18 cellular contexts compared by ENCODE assay signal in genomic region chr1:3032970-3033794, GRCh38. TPM values are rescaled to one million over a fixed set of nuclear protein-coding genes. Genes with fewer than 3 reads are reported as not detected.
DNase-seq lines count a peak whose midpoint lies in the region; ATAC-seq, FAIRE-seq and TF ChIP-seq lines count a peak whose summit lies in the region.
"Had no signal": no experiment of that assay in that cellular context is flagged by ENCODE, and none has a peak within 500 bp of the region (broad histone marks: within the 10 kb centered on the region; RNA-seq: fewer than 3 reads in every experiment).

No MANE protein-coding gene starts in this region.

- peaks cover 0 to 50% (median 0%) of the 10 kb centered on the region in 3 experiments for H3K27me3 ChIP-seq in neuronal stem cell (ENCODE audit: control insufficient read depth in 3 of 3, insufficient read depth in 3 of 3, low read depth in 1 of 3, low read length in 3 of 3)
- H3K27me3 ChIP-seq in upper lobe of right lung = peaks cover 24% of the 10 kb centered on the region

- no peak overlapping the region for H3K9ac ChIP-seq in neuronal stem cell (ENCODE audit: low read depth, low read length, poor library complexity)

- no peak for ATAC-seq in upper lobe of right lung
- ATAC-seq: Right ventricle myocardium inferior had no signal

- no peak overlapping the region for H3K27ac ChIP-seq in neuronal stem cell (replicated peaks; ENCODE audit: low read length)
- no peak overlapping the region for H3K27ac ChIP-seq in upper lobe of right lung

- no CpG with 5 or more reads among the region's 26 CpGs for WGBS in neuronal stem cell (ENCODE audit: extremely low coverage in 2 of 2, insufficient read length in 2 of 2, insufficient replicate concordance in 1 of 2), 2 donors

- intact Hi-C loops in upper lobe of right lung (cut with DNase I) = no loop called here

- H3K36me3 ChIP-seq in neuronal stem cell (replicated peaks in 1 of 2; ENCODE audit: control insufficient read depth in 2 of 2, insufficient read depth in 2 of 2, low read length in 2 of 2) (no peaks in the 10 kb centered on the region), upper lobe of right lung (no peaks in the 10 kb centered on the region)

- no peak overlapping the region for H2BK120ac ChIP-seq in neuronal stem cell (ENCODE audit: low read depth, low read length)

- H3K18ac ChIP-seq in neuronal stem cell (ENCODE audit: low read length) = no peak overlapping the region

- no peak for TF ChIP-seq CTCF in upper lobe of right lung (IDR thresholded peaks at IDR 0.05)

- H2AFZ ChIP-seq in neuronal stem cell (ENCODE audit: low read length) = no peak overlapping the region

- no peak overlapping the region for H2AK5ac ChIP-seq in neuronal stem cell (ENCODE audit: low read depth, low read length)

- no peak for FAIRE-seq in HTR-8/SVneo (lab: Jason Lieb, UNC)
- no peak for FAIRE-seq in H54 (lab: Jason Lieb, UNC)

- H3K4me1 ChIP-seq in neuronal stem cell (ENCODE audit: control insufficient read depth in 2 of 2, insufficient read depth in 1 of 2, low read depth in 1 of 2, low read length in 2 of 2) (no peaks in the 10 kb centered on the region), upper lobe of right lung (no peaks in the 10 kb centered on the region)

- H3K4ac ChIP-seq in neuronal stem cell (ENCODE audit: low read length) = no peak overlapping the region

- TF ChIP-seq POLR2A in H54 (IDR thresholded peaks at IDR 0.05; ENCODE audit: low read depth, low read length) = no peak

- no peak overlapping the region for H4K91ac ChIP-seq in neuronal stem cell (ENCODE audit: low read depth, low read length, poor library complexity)

- no peak overlapping the region for H3K4me2 ChIP-seq in neuronal stem cell (ENCODE audit: insufficient read depth, low read length, poor library complexity, severe bottlenecking)

- peak overlapping the region; percentile 11 for H2BK5ac ChIP-seq in neuronal stem cell (ENCODE audit: low read length)

- H3K23ac ChIP-seq in neuronal stem cell (ENCODE audit: low read depth, low read length, poor library complexity) = no peak overlapping the region

- no peak overlapping the region for H2BK12ac ChIP-seq in neuronal stem cell (ENCODE audit: low read length)

- peak; percentile 19 for DNase-seq in stimulated activated CD4-positive, alpha-beta T cell treated with anti-CD3 and anti-CD28 coated beads, Interleukin-1b, Interleukin-23, amount 100 ng/mL, for 48 hours
- DNase-seq in stimulated activated CD4-positive, alpha-beta T cell treated with anti-CD3 and anti-CD28 coated beads, Interleukin-12 subunit alpha, Interleukin-12 subunit beta, amount 100 ng/mL, for 4 hours = no peak
- peak; percentile 29 to 33 for DNase-seq in activated T-cell treated with anti-CD3 and anti-CD28 coated beads, Interleukin-2, amount 50 U/mL, for 48 hours
- no peak for DNase-seq in neuronal stem cell (ENCODE audit: low spot score)
- peak; percentile 21 for DNase-seq in upper lobe of right lung
- DNase-seq in HTR-8/SVneo (ENCODE audit: insufficient read length, low spot score) = no peak
- DNase-seq in H54 (ENCODE audit: insufficient read length, low spot score) = no peak
- no peak for DNase-seq in KG1 (lab: John Stamatoyannopoulos, UW)
- DNase-seq: anterior cingulate cortex, H9, NCI-H187, NCI-H774 had no signal

- H2BK15ac ChIP-seq in neuronal stem cell (ENCODE audit: low read length) = no peak overlapping the region

- H3K4me3 ChIP-seq in neuronal stem cell (ENCODE audit: low read length in 2 of 2) = no peak overlapping the region
- no peak overlapping the region for H3K4me3 ChIP-seq in upper lobe of right lung
- H3K4me3 ChIP-seq: dorsolateral prefrontal cortex had no signal

- H3K79me1 ChIP-seq in neuronal stem cell (ENCODE audit: low read depth, low read length) = peaks cover 2% of the 10 kb centered on the region

- H3K9me3 ChIP-seq in neuronal stem cell (replicated peaks in 1 of 2; ENCODE audit: control insufficient read depth in 2 of 2, insufficient read depth in 1 of 2, low read depth in 1 of 2, low read length in 2 of 2) = no peaks in the 10 kb centered on the region
- H3K9me3 ChIP-seq in upper lobe of right lung = no peaks in the 10 kb centered on the region

- no peak overlapping the region for H4K8ac ChIP-seq in neuronal stem cell (ENCODE audit: low read depth, low read length)

- no peak overlapping the region for H3K14ac ChIP-seq in neuronal stem cell (ENCODE audit: low read length)

RNA-seq across cellular contexts. Expression of gene ACTRT2, which starts 11.9 kb away (rescaled TPM):
- polyA plus RNA-seq in neuronal stem cell (2013, experiment 1 of 2) = 0.29 TPM
- 0.29 TPM for polyA plus RNA-seq in neuronal stem cell (2013, experiment 2 of 2)
- total RNA-seq in upper lobe of right lung = not detected
- total RNA-seq: fibroblast of villous mesenchyme, H9, mucosa of gallbladder, renal cortical epithelial cell, Right ventricle myocardium inferior had no signal
- polyA plus RNA-seq: AG04450 had no signal

RNA-seq across cellular contexts. Expression of gene PRDM16, which starts 35.8 kb away (rescaled TPM):
- 7.9 TPM for polyA plus RNA-seq in neuronal stem cell (2013, experiment 1 of 2)
- 7.6 TPM for polyA plus RNA-seq in neuronal stem cell (2013, experiment 2 of 2)
- 21.0 TPM for total RNA-seq in upper lobe of right lung

Comparison
In these comparisons a context has a peak if more than half of its experiments do, and no peak if none do; other contexts are left out.
1. DNase-seq: peak in stimulated activated CD4-positive, alpha-beta T cell treated with anti-CD3 and anti-CD28 coated beads, Interleukin-1b, Interleukin-23, amount 100 ng/mL, for 48 hours (single experiment), activated T-cell treated with anti-CD3 and anti-CD28 coated beads, Interleukin-2, amount 50 U/mL, for 48 hours (2 of 2) and upper lobe of right lung (single experiment); none in stimulated activated CD4-positive, alpha-beta T cell treated with anti-CD3 and anti-CD28 coated beads, Interleukin-12 subunit alpha, Interleukin-12 subunit beta, amount 100 ng/mL, for 4 hours (single experiment), neuronal stem cell (single experiment), HTR-8/SVneo (single experiment), H54 (single experiment) and KG1 (single experiment).